In the genomic region with DNA sequence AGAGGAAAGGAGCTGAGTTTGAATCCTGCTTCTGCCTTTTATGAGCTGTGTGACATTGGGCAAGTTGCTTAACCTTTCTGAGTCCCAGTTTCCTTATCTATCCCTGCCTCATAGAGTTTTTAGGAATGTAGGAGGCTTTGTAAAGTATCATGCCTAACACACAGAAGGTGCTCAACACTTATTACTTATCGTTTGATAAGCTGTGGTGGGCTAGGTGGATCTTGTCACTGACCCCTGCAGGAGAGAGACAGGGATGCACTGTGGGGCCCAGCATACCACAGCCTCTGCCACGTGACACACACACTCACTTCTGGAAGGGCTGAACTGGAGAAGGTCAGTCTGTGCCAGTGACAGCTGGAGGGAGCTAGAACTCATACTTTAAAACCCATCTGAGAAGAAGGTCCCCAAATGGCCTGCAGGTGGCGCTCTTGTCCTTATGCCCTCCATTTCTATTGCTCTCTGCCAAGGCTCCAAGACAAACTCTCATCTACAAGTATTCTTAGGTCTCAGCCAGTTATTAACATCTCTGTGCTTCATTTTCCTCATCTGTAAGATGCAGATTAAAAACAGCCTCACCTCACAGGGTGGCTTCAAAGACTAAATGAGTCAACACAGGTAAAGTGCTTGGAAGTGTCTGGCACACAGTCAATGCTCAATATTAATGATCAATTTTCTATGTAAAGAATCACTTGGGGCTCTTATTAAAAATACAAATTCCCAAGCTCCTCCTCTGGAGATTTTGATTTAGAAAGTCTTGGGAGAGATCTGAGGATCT, we compare ENCODE assay signal across 1 cellular context.
A peak's percentile ranks its signal among the peaks of the same experiment; 100 is the strongest.
TF ChIP-seq lines count a peak whose summit lies in the region.

No MANE protein-coding gene starts in this region.

TF ChIP-seq in HepG2, 621 proteins besides CTCF, POLR2A, EP300 and RAD21 (continued from another document and continues in another):
- TF ChIP-seq, protein P1, sequence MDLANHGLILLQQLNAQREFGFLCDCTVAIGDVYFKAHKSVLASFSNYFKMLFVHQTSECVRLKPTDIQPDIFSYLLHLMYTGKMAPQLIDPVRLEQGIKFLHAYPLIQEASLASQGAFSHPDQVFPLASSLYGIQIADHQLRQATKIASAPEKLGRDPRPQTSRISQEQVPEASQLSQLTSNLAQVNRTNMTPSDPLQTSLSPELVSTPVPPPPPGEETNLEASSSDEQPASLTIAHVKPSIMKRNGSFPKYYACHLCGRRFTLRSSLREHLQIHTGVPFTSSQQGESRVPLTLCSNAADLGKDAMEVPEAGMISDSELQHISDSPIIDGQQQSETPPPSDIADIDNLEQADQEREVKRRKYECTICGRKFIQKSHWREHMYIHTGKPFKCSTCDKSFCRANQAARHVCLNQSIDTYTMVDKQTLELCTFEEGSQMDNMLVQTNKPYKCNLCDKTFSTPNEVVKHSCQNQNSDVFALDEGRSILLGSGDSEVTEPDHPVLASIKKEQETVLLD (CRISPR knock-in tag; IDR thresholded peaks at IDR 0.05; ENCODE audit: low read depth): no peak
- TF ChIP-seq ZNF530 (CRISPR knock-in tag; IDR thresholded peaks at IDR 0.05; ENCODE audit: low read depth): no peak
- TF ChIP-seq, protein P2, sequence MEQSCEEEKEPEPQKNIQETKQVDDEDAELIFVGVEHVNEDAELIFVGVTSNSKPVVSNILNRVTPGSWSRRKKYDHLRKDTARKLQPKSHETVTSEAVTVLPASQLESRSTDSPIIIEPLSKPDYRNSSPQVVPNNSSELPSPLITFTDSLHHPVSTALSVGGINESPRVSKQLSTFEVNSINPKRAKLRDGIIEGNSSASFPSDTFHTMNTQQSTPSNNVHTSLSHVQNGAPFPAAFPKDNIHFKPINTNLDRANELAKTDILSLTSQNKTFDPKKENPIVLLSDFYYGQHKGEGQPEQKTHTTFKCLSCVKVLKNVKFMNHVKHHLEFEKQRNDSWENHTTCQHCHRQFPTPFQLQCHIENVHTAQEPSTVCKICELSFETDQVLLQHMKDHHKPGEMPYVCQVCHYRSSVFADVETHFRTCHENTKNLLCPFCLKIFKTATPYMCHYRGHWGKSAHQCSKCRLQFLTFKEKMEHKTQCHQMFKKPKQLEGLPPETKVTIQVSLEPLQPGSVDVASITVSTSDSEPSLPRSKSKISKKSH (CRISPR knock-in tag; IDR thresholded peaks at IDR 0.05; ENCODE audit: borderline replicate concordance): no peak
- TF ChIP-seq ELF3 (CRISPR knock-in tag; IDR thresholded peaks at IDR 0.05): no peak; the same call in 1 of the 2 replicates
- TF ChIP-seq ZNF34 (CRISPR knock-in tag; IDR thresholded peaks at IDR 0.05; ENCODE audit: borderline replicate concordance): no peak
- TF ChIP-seq U2AF1 (optimal IDR thresholded peaks at IDR 0.05; ENCODE audit: low read depth, low read length): no peak
- TF ChIP-seq, protein P3, sequence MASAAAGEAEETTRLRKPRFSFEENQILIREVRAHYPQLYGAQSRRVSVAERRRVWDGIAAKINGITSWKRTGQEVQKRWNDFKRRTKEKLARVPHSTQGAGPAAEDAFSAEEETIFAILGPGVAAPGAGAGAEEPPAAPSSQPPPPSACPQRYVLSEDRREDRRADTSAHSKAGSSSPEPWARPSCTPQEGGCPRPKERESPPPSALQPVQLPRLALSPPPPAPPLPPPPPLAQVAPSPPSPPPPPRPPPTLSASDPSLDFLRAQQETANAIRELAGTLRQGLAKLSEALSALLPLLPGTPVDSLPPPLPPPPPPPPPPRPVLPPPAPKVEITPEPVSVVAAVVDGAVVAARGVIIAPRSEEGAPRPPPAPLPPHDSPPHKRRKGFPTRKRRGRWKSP (CRISPR knock-in tag; IDR thresholded peaks at IDR 0.05): no peak
- TF ChIP-seq, protein P4, sequence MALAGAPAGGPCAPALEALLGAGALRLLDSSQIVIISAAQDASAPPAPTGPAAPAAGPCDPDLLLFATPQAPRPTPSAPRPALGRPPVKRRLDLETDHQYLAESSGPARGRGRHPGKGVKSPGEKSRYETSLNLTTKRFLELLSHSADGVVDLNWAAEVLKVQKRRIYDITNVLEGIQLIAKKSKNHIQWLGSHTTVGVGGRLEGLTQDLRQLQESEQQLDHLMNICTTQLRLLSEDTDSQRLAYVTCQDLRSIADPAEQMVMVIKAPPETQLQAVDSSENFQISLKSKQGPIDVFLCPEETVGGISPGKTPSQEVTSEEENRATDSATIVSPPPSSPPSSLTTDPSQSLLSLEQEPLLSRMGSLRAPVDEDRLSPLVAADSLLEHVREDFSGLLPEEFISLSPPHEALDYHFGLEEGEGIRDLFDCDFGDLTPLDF (CRISPR knock-in tag; IDR thresholded peaks at IDR 0.05): no peak
- peak; percentile 64 for TF ChIP-seq GATAD1 (CRISPR knock-in tag; IDR thresholded peaks at IDR 0.05)
- no peak for TF ChIP-seq SRF (IDR thresholded peaks at IDR 0.05; ENCODE audit: low read depth, low read length)
- TF ChIP-seq, protein P5, sequence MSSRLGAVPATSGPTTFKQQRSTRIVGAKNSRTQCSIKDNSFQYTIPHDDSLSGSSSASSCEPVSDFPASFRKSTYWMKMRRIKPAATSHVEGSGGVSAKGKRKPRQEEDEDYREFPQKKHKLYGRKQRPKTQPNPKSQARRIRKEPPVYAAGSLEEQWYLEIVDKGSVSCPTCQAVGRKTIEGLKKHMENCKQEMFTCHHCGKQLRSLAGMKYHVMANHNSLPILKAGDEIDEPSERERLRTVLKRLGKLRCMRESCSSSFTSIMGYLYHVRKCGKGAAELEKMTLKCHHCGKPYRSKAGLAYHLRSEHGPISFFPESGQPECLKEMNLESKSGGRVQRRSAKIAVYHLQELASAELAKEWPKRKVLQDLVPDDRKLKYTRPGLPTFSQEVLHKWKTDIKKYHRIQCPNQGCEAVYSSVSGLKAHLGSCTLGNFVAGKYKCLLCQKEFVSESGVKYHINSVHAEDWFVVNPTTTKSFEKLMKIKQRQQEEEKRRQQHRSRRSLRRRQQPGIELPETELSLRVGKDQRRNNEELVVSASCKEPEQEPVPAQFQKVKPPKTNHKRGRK (CRISPR knock-in tag; IDR thresholded peaks at IDR 0.05): no peak
- TF ChIP-seq ZNF496 (CRISPR knock-in tag; IDR thresholded peaks at IDR 0.05; ENCODE audit: insufficient replicate concordance): no peak
- no peak for TF ChIP-seq NCOR1 (IDR thresholded peaks at IDR 0.05; ENCODE audit: borderline replicate concordance, low read length)
- no peak for TF ChIP-seq ZNF510 (CRISPR knock-in tag; IDR thresholded peaks at IDR 0.05; ENCODE audit: low read depth)
- TF ChIP-seq YEATS4 (CRISPR knock-in tag; IDR thresholded peaks at IDR 0.05; ENCODE audit: borderline replicate concordance): 0 out of 2 replicates have a peak, but pooled peaks have one; percentile 33
- TF ChIP-seq, protein P6, sequence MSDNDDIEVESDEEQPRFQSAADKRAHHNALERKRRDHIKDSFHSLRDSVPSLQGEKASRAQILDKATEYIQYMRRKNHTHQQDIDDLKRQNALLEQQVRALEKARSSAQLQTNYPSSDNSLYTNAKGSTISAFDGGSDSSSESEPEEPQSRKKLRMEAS (IDR thresholded peaks at IDR 0.05): peak; percentile 72
- no peak for TF ChIP-seq ZNF207 (IDR thresholded peaks at IDR 0.05; ENCODE audit: borderline replicate concordance)
- no peak for TF ChIP-seq MEIS2 (CRISPR knock-in tag; IDR thresholded peaks at IDR 0.05)
- TF ChIP-seq, protein P7, sequence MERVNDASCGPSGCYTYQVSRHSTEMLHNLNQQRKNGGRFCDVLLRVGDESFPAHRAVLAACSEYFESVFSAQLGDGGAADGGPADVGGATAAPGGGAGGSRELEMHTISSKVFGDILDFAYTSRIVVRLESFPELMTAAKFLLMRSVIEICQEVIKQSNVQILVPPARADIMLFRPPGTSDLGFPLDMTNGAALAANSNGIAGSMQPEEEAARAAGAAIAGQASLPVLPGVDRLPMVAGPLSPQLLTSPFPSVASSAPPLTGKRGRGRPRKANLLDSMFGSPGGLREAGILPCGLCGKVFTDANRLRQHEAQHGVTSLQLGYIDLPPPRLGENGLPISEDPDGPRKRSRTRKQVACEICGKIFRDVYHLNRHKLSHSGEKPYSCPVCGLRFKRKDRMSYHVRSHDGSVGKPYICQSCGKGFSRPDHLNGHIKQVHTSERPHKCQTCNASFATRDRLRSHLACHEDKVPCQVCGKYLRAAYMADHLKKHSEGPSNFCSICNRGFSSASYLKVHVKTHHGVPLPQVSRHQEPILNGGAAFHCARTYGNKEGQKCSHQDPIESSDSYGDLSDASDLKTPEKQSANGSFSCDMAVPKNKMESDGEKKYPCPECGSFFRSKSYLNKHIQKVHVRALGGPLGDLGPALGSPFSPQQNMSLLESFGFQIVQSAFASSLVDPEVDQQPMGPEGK (CRISPR knock-in tag; IDR thresholded peaks at IDR 0.05): 0 out of 2 replicates have a peak, but pooled peaks have one; percentile 19
- TF ChIP-seq HNF4G (IDR thresholded peaks at IDR 0.05; ENCODE audit: borderline replicate concordance, low read depth, low read length): no peak
- TF ChIP-seq HNF4G (CRISPR knock-in tag; IDR thresholded peaks at IDR 0.05; ENCODE audit: borderline replicate concordance, low read depth): no peak
- TF ChIP-seq FOXK2 (IDR thresholded peaks at IDR 0.05): no peak
- TF ChIP-seq MEF2D (CRISPR knock-in tag; IDR thresholded peaks at IDR 0.05): no peak; the same call in 1 of the 2 replicates
- no peak for TF ChIP-seq ZNF260 (CRISPR knock-in tag; IDR thresholded peaks at IDR 0.05; ENCODE audit: borderline replicate concordance, low read depth)
- TF ChIP-seq, protein P8, sequence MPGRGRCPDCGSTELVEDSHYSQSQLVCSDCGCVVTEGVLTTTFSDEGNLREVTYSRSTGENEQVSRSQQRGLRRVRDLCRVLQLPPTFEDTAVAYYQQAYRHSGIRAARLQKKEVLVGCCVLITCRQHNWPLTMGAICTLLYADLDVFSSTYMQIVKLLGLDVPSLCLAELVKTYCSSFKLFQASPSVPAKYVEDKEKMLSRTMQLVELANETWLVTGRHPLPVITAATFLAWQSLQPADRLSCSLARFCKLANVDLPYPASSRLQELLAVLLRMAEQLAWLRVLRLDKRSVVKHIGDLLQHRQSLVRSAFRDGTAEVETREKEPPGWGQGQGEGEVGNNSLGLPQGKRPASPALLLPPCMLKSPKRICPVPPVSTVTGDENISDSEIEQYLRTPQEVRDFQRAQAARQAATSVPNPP (CRISPR knock-in tag; IDR thresholded peaks at IDR 0.05): no peak
- TF ChIP-seq, protein P9, sequence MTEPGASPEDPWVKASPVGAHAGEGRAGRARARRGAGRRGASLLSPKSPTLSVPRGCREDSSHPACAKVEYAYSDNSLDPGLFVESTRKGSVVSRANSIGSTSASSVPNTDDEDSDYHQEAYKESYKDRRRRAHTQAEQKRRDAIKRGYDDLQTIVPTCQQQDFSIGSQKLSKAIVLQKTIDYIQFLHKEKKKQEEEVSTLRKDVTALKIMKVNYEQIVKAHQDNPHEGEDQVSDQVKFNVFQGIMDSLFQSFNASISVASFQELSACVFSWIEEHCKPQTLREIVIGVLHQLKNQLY (CRISPR knock-in tag; IDR thresholded peaks at IDR 0.05): peak; percentile 61; the same call in 1 of the 2 replicates
- TF ChIP-seq ATRX (CRISPR knock-in tag; IDR thresholded peaks at IDR 0.05; ENCODE audit: borderline replicate concordance): no peak
- TF ChIP-seq SALL1 (CRISPR knock-in tag; IDR thresholded peaks at IDR 0.05): peak; percentile 69
- no peak for TF ChIP-seq ZNF790 (CRISPR knock-in tag; IDR thresholded peaks at IDR 0.05; ENCODE audit: borderline replicate concordance)
- TF ChIP-seq ZNF816 (CRISPR knock-in tag; IDR thresholded peaks at IDR 0.05; ENCODE audit: borderline replicate concordance): no peak
- no peak for TF ChIP-seq ZBTB21 (CRISPR knock-in tag; IDR thresholded peaks at IDR 0.05)
- TF ChIP-seq, protein P10, sequence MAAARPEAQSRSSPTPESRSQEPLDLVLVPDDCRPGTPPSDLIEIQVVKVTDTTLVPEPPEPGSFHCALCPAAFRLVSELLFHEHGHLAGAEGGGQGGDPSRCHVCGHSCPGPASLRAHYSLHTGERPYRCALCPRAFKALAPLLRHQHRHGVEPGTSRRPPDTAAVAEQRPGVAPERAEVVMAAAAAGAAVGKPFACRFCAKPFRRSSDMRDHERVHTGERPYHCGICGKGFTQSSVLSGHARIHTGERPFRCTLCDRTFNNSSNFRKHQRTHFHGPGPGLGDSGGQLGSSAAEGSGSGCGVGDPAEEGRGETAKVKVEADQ (CRISPR knock-in tag; IDR thresholded peaks at IDR 0.05; ENCODE audit: borderline replicate concordance): no peak
- no peak for TF ChIP-seq TCF7L2 (IDR thresholded peaks at IDR 0.05; ENCODE audit: low read depth, low read length)
- no peak for TF ChIP-seq ZNF747 (CRISPR knock-in tag; IDR thresholded peaks at IDR 0.05; ENCODE audit: borderline replicate concordance)
- TF ChIP-seq ELF1 (CRISPR knock-in tag; IDR thresholded peaks at IDR 0.05): no peak
- TF ChIP-seq, protein P11, sequence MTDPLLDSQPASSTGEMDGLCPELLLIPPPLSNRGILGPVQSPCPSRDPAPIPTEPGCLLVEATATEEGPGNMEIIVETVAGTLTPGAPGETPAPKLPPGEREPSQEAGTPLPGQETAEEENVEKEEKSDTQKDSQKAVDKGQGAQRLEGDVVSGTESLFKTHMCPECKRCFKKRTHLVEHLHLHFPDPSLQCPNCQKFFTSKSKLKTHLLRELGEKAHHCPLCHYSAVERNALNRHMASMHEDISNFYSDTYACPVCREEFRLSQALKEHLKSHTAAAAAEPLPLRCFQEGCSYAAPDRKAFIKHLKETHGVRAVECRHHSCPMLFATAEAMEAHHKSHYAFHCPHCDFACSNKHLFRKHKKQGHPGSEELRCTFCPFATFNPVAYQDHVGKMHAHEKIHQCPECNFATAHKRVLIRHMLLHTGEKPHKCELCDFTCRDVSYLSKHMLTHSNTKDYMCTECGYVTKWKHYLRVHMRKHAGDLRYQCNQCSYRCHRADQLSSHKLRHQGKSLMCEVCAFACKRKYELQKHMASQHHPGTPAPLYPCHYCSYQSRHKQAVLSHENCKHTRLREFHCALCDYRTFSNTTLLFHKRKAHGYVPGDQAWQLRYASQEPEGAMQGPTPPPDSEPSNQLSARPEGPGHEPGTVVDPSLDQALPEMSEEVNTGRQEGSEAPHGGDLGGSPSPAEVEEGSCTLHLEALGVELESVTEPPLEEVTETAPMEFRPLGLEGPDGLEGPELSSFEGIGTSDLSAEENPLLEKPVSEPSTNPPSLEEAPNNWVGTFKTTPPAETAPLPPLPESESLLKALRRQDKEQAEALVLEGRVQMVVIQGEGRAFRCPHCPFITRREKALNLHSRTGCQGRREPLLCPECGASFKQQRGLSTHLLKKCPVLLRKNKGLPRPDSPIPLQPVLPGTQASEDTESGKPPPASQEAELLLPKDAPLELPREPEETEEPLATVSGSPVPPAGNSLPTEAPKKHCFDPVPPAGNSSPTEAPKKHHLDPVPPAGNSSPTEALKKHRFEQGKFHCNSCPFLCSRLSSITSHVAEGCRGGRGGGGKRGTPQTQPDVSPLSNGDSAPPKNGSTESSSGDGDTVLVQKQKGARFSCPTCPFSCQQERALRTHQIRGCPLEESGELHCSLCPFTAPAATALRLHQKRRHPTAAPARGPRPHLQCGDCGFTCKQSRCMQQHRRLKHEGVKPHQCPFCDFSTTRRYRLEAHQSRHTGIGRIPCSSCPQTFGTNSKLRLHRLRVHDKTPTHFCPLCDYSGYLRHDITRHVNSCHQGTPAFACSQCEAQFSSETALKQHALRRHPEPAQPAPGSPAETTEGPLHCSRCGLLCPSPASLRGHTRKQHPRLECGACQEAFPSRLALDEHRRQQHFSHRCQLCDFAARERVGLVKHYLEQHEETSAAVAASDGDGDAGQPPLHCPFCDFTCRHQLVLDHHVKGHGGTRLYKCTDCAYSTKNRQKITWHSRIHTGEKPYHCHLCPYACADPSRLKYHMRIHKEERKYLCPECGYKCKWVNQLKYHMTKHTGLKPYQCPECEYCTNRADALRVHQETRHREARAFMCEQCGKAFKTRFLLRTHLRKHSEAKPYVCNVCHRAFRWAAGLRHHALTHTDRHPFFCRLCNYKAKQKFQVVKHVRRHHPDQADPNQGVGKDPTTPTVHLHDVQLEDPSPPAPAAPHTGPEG (CRISPR knock-in tag; IDR thresholded peaks at IDR 0.05): no peak
- no peak for TF ChIP-seq NBN (conservative IDR thresholded peaks at IDR 0.05)
- TF ChIP-seq ZNF101 (CRISPR knock-in tag; IDR thresholded peaks at IDR 0.05; ENCODE audit: borderline replicate concordance, low read depth): no peak
- TF ChIP-seq ZNF614 (CRISPR knock-in tag; IDR thresholded peaks at IDR 0.05; ENCODE audit: borderline replicate concordance): peak; percentile 73; the same call in 1 of the 2 replicates
- no peak for TF ChIP-seq ZNF746 (CRISPR knock-in tag; IDR thresholded peaks at IDR 0.05)
